13 cellular contexts compared by ENCODE assay signal in the genomic region with DNA sequence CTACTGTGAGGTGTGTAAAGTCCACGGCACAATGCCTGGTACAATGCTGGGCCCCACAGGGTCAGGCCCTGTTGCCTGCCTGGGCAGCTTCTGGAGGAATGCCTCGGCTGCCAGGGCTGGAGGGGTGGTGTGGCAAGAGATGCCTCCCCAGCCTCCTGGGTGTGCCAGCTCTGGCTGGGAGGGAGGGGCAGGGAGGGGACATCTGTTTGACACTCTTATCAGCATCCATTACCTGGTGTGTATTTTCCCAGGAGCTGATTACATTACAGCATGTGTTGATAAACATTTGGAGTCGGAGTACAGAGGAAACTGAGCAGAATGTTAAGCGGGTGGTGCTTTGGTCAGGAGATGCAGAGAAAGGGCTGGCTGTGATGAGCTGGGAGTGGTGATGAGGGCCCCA.
"Had no signal": no experiment of that assay in that cellular context is flagged by ENCODE, and none has a peak within 500 bp of the region (broad histone marks: within the 10 kb centered on the region; RNA-seq: fewer than 3 reads in every experiment).

No MANE protein-coding gene starts in this region.

- H3K27me3 ChIP-seq: ovary had no signal

- DNase-seq: activated CD4-positive, alpha-beta memory T cell treated with anti-CD3 and anti-CD28 coated beads, Interleukin-2, amount 10 ng/mL, durations not matched to agents 7 days and 5 days; activated CD4-positive, alpha-beta T cell treated with anti-CD3 and anti-CD28 coated beads for 36 hours; activated effector memory CD4-positive, alpha-beta T cell treated with anti-CD3 and anti-CD28 coated beads, Interleukin-2, amount 50 U/mL, for 16 hours; activated T-cell treated with anti-CD3 and anti-CD28 coated beads, Interleukin-2, amount 50 U/mL, for 48 hours; effector memory CD8-positive, alpha-beta T cell; foreskin melanocyte; kidney glomerular epithelial cell; ovary; spleen; T-helper 2 cell had no signal

- H3K27ac ChIP-seq: ovary, spleen had no signal

- H3K9me3 ChIP-seq: ovary, spleen had no signal

- H3K36me3 ChIP-seq: ovary, spleen had no signal

- H3K36me3 Mint-ChIP-seq: activated naive CD4-positive, alpha-beta T cell treated with anti-CD3 and anti-CD28 coated beads, Interleukin-2, amount 50 U/mL, for 72 hours had no signal

- ATAC-seq: activated CD4-positive, alpha-beta T cell treated with anti-CD3 and anti-CD28 coated beads for 36 hours; activated naive CD4-positive, alpha-beta T cell treated with anti-CD3 and anti-CD28 coated beads, Interleukin-2, amount 50 U/mL, for 72 hours; effector memory CD8-positive, alpha-beta T cell; sciatic nerve had no signal

- H3K9me3 Mint-ChIP-seq: activated CD4-positive, alpha-beta memory T cell treated with anti-CD3 and anti-CD28 coated beads, Interleukin-2, amount 10 ng/mL, durations not matched to agents 7 days and 5 days; activated naive CD4-positive, alpha-beta T cell treated with anti-CD3 and anti-CD28 coated beads, Interleukin-2, amount 50 U/mL, for 72 hours; effector memory CD8-positive, alpha-beta T cell; neural crest cell had no signal

- H3K4me3 Mint-ChIP-seq: activated CD4-positive, alpha-beta memory T cell treated with anti-CD3 and anti-CD28 coated beads, Interleukin-2, amount 10 ng/mL, durations not matched to agents 7 days and 5 days; activated CD4-positive, alpha-beta T cell treated with anti-CD3 and anti-CD28 coated beads for 36 hours; effector memory CD8-positive, alpha-beta T cell; neural crest cell had no signal

- H3K4me3 ChIP-seq: ovary, spleen had no signal

- H3K27ac Mint-ChIP-seq: activated CD4-positive, alpha-beta memory T cell treated with anti-CD3 and anti-CD28 coated beads, Interleukin-2, amount 10 ng/mL, durations not matched to agents 7 days and 5 days; activated CD4-positive, alpha-beta T cell treated with anti-CD3 and anti-CD28 coated beads for 36 hours; activated naive CD4-positive, alpha-beta T cell treated with anti-CD3 and anti-CD28 coated beads, Interleukin-2, amount 50 U/mL, for 72 hours; effector memory CD8-positive, alpha-beta T cell had no signal
